Comparison of ENCODE assay signal across 1 cellular context in the genomic region with DNA sequence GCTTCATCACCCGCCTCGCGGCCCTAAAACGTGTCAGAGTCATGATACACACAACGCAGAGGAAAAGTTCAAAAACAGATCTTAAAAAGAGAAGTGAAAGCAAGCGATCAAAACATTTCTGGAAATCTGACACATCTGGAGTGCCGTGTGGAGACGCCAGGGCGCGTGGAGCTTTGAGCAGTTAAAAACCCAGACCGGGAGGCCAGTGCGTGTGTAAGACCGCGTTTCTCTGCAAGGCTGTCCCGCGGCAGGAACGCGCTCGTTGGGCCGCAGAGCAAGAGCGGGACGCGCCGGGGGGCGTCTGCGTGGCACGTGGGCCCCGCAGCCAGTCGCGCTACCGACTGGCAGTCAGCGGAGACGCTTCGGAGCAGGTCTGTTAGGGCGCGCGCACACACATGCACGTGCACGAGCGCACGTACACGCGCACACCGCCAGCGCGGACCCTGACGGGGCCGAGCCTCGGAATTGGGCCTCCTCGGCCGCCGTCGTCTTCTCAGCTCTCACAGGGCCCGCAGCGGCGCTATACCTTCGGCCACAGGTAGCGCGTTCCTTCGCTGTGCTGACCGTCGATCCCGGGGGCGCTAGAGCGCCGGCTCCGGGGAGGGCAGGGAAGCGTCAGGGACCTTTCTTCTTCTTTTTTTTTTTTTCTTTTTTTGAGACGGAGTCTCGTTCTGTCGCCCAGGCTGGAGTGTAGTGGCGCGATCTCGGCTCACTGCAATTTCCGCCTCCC.
TF ChIP-seq lines count a peak whose summit lies in the region.

No MANE protein-coding gene starts in this region.

TF ChIP-seq in WTC11, 78 proteins besides CTCF, POLR2A, EP300 and RAD21 (continued from another document):
- TF ChIP-seq, protein P1, sequence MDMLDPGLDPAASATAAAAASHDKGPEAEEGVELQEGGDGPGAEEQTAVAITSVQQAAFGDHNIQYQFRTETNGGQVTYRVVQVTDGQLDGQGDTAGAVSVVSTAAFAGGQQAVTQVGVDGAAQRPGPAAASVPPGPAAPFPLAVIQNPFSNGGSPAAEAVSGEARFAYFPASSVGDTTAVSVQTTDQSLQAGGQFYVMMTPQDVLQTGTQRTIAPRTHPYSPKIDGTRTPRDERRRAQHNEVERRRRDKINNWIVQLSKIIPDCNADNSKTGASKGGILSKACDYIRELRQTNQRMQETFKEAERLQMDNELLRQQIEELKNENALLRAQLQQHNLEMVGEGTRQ (CRISPR knock-in tag; IDR thresholded peaks at IDR 0.05): peak; percentile 78
- TF ChIP-seq ZNF423 (CRISPR knock-in tag; IDR thresholded peaks at IDR 0.05) (no peak), FOXJ3 (CRISPR knock-in tag; IDR thresholded peaks at IDR 0.05; ENCODE audit: borderline replicate concordance) (no peak), ZNF263 (CRISPR knock-in tag; IDR thresholded peaks at IDR 0.05; ENCODE audit: low read depth) (no peak), RELA (CRISPR knock-in tag; IDR thresholded peaks at IDR 0.05; ENCODE audit: borderline replicate concordance) (peak; percentile 44; the same call in 1 of the 2 replicates), ZNF416 (CRISPR knock-in tag; IDR thresholded peaks at IDR 0.05) (no peak), KAT7 (CRISPR knock-in tag; IDR thresholded peaks at IDR 0.05; ENCODE audit: borderline replicate concordance) (no peak), OVOL2 (CRISPR knock-in tag; IDR thresholded peaks at IDR 0.05; ENCODE audit: borderline replicate concordance) (no peak), MXD4 (CRISPR knock-in tag; IDR thresholded peaks at IDR 0.05; ENCODE audit: borderline replicate concordance) (no peak), JUN (CRISPR knock-in tag; IDR thresholded peaks at IDR 0.05) (no peak), ZNF121 (CRISPR knock-in tag; IDR thresholded peaks at IDR 0.05) (peak; percentile 76), EMX1 (CRISPR knock-in tag; IDR thresholded peaks at IDR 0.05) (no peak; the same call in 1 of the 2 replicates), ZBTB21 (CRISPR knock-in tag; IDR thresholded peaks at IDR 0.05; ENCODE audit: borderline replicate concordance) (peak; percentile 87), GABPB1 (CRISPR knock-in tag; IDR thresholded peaks at IDR 0.05) (no peak; the same call in 1 of the 2 replicates), NFATC4 (CRISPR knock-in tag; IDR thresholded peaks at IDR 0.05) (no peak), TCF7 (CRISPR knock-in tag; IDR thresholded peaks at IDR 0.05; ENCODE audit: low read depth) (0 out of 2 replicates have a peak, but pooled peaks have one; percentile 52), ZNF671 (CRISPR knock-in tag; IDR thresholded peaks at IDR 0.05) (no peak), ZNF138 (CRISPR knock-in tag; conservative IDR thresholded peaks at IDR 0.05) (no peak), ZNF317 (CRISPR knock-in tag; IDR thresholded peaks at IDR 0.05; ENCODE audit: borderline replicate concordance, low read depth) (no peak)
- TF ChIP-seq, protein P2, sequence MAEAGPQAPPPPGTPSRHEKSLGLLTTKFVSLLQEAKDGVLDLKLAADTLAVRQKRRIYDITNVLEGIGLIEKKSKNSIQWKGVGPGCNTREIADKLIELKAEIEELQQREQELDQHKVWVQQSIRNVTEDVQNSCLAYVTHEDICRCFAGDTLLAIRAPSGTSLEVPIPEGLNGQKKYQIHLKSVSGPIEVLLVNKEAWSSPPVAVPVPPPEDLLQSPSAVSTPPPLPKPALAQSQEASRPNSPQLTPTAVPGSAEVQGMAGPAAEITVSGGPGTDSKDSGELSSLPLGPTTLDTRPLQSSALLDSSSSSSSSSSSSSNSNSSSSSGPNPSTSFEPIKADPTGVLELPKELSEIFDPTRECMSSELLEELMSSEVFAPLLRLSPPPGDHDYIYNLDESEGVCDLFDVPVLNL (CRISPR knock-in tag; IDR thresholded peaks at IDR 0.05; ENCODE audit: borderline replicate concordance, low read depth): 0 out of 2 replicates have a peak, but pooled peaks have one; percentile 56
- TF ChIP-seq, protein P3, sequence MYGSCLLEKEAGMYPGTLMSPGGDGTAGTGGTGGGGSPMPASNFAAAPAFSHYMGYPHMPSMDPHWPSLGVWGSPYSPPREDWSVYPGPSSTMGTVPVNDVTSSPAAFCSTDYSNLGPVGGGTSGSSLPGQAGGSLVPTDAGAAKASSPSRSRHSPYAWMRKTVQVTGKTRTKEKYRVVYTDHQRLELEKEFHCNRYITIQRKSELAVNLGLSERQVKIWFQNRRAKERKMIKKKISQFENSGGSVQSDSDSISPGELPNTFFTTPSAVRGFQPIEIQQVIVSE (CRISPR knock-in tag; IDR thresholded peaks at IDR 0.05; ENCODE audit: borderline replicate concordance): no peak
- TF ChIP-seq, protein P4, sequence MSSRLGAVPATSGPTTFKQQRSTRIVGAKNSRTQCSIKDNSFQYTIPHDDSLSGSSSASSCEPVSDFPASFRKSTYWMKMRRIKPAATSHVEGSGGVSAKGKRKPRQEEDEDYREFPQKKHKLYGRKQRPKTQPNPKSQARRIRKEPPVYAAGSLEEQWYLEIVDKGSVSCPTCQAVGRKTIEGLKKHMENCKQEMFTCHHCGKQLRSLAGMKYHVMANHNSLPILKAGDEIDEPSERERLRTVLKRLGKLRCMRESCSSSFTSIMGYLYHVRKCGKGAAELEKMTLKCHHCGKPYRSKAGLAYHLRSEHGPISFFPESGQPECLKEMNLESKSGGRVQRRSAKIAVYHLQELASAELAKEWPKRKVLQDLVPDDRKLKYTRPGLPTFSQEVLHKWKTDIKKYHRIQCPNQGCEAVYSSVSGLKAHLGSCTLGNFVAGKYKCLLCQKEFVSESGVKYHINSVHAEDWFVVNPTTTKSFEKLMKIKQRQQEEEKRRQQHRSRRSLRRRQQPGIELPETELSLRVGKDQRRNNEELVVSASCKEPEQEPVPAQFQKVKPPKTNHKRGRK (CRISPR knock-in tag; IDR thresholded peaks at IDR 0.05; ENCODE audit: borderline replicate concordance): no peak
- TF ChIP-seq, protein P5, sequence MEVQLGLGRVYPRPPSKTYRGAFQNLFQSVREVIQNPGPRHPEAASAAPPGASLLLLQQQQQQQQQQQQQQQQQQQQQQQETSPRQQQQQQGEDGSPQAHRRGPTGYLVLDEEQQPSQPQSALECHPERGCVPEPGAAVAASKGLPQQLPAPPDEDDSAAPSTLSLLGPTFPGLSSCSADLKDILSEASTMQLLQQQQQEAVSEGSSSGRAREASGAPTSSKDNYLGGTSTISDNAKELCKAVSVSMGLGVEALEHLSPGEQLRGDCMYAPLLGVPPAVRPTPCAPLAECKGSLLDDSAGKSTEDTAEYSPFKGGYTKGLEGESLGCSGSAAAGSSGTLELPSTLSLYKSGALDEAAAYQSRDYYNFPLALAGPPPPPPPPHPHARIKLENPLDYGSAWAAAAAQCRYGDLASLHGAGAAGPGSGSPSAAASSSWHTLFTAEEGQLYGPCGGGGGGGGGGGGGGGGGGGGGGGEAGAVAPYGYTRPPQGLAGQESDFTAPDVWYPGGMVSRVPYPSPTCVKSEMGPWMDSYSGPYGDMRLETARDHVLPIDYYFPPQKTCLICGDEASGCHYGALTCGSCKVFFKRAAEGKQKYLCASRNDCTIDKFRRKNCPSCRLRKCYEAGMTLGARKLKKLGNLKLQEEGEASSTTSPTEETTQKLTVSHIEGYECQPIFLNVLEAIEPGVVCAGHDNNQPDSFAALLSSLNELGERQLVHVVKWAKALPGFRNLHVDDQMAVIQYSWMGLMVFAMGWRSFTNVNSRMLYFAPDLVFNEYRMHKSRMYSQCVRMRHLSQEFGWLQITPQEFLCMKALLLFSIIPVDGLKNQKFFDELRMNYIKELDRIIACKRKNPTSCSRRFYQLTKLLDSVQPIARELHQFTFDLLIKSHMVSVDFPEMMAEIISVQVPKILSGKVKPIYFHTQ (CRISPR knock-in tag; IDR thresholded peaks at IDR 0.05): no peak
- TF ChIP-seq, protein P6, sequence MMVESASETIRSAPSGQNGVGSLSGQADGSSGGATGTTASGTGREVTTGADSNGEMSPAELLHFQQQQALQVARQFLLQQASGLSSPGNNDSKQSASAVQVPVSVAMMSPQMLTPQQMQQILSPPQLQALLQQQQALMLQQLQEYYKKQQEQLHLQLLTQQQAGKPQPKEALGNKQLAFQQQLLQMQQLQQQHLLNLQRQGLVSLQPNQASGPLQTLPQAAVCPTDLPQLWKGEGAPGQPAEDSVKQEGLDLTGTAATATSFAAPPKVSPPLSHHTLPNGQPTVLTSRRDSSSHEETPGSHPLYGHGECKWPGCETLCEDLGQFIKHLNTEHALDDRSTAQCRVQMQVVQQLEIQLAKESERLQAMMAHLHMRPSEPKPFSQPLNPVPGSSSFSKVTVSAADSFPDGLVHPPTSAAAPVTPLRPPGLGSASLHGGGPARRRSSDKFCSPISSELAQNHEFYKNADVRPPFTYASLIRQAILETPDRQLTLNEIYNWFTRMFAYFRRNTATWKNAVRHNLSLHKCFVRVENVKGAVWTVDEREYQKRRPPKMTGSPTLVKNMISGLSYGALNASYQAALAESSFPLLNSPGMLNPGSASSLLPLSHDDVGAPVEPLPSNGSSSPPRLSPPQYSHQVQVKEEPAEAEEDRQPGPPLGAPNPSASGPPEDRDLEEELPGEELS (CRISPR knock-in tag; IDR thresholded peaks at IDR 0.05): peak; percentile 87
- TF ChIP-seq, protein P7, sequence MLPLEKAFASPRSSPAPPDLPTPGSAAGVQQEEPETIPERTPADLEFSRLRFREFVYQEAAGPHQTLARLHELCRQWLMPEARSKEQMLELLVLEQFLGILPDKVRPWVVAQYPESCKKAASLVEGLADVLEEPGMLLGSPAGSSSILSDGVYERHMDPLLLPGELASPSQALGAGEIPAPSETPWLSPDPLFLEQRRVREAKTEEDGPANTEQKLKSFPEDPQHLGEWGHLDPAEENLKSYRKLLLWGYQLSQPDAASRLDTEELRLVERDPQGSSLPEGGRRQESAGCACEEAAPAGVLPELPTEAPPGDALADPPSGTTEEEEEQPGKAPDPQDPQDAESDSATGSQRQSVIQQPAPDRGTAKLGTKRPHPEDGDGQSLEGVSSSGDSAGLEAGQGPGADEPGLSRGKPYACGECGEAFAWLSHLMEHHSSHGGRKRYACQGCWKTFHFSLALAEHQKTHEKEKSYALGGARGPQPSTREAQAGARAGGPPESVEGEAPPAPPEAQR (CRISPR knock-in tag; IDR thresholded peaks at IDR 0.05): peak; percentile 79; the same call in 1 of the 2 replicates
- TF ChIP-seq, protein P8, sequence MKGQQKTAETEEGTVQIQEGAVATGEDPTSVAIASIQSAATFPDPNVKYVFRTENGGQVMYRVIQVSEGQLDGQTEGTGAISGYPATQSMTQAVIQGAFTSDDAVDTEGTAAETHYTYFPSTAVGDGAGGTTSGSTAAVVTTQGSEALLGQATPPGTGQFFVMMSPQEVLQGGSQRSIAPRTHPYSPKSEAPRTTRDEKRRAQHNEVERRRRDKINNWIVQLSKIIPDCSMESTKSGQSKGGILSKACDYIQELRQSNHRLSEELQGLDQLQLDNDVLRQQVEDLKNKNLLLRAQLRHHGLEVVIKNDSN (CRISPR knock-in tag; IDR thresholded peaks at IDR 0.05): peak; percentile 86
- TF ChIP-seq, protein P9, sequence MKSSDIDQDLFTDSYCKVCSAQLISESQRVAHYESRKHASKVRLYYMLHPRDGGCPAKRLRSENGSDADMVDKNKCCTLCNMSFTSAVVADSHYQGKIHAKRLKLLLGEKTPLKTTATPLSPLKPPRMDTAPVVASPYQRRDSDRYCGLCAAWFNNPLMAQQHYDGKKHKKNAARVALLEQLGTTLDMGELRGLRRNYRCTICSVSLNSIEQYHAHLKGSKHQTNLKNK (CRISPR knock-in tag; IDR thresholded peaks at IDR 0.05): no peak
- TF ChIP-seq, protein P10, sequence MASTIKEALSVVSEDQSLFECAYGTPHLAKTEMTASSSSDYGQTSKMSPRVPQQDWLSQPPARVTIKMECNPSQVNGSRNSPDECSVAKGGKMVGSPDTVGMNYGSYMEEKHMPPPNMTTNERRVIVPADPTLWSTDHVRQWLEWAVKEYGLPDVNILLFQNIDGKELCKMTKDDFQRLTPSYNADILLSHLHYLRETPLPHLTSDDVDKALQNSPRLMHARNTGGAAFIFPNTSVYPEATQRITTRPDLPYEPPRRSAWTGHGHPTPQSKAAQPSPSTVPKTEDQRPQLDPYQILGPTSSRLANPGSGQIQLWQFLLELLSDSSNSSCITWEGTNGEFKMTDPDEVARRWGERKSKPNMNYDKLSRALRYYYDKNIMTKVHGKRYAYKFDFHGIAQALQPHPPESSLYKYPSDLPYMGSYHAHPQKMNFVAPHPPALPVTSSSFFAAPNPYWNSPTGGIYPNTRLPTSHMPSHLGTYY (CRISPR knock-in tag; IDR thresholded peaks at IDR 0.05): peak; percentile 77; the same call in 1 of the 2 replicates
TF ChIP-seq in WTC11: peak in this region for 30.
